ENCODE assay signal across 11 cellular contexts in genomic region chr12:123474493-123475255, GRCh38. TPM values are rescaled to one million over a fixed set of nuclear protein-coding genes. Genes with fewer than 3 reads are reported as not detected.
DNase-seq lines count a peak whose midpoint lies in the region; ATAC-seq lines count a peak whose summit lies in the region.
"Had no signal": no experiment of that assay in that cellular context is flagged by ENCODE, and none has a peak within 500 bp of the region (broad histone marks: within the 10 kb centered on the region; RNA-seq: fewer than 3 reads in every experiment).

No MANE protein-coding gene starts in this region.

- intact Hi-C loops in aorta (cut with DNase I): loop anchor here in 1 of 2 donors (10.0 kb wide), 1 partner anchor 80 kb away; no protein-coding TSS in a partner anchor

- no peak for ATAC-seq in aorta (ENCODE audit: low FRiP score)
- ATAC-seq in HG02973 (IDR thresholded peaks at IDR 0.05; ENCODE audit: unreplicated experiment): no peak

- H3K9me3 ChIP-seq in aorta (ENCODE audit: control insufficient read depth, low read length): no peaks in the 10 kb centered on the region

- peaks cover 4 to 8% of the 10 kb centered on the region in 2 donors for H3K36me3 ChIP-seq in aorta (ENCODE audit: control insufficient read depth in 1 of 2, insufficient read depth in 2 of 2, low read length in 1 of 2)

- H3K27ac ChIP-seq in angular gyrus (ENCODE audit: low read depth, low read length): peak overlapping the region; percentile 38
- H3K27ac ChIP-seq in aorta (ENCODE audit: low read depth in 1 of 2, low read length in 2 of 2): peak overlapping the region; percentile 72 to 79
- H3K27ac ChIP-seq: hepatocyte had no signal

- H3K4me3 ChIP-seq in aorta (ENCODE audit: low read length in 2 of 2): no peak overlapping the region
- H3K4me3 ChIP-seq: hepatocyte, smooth muscle cell had no signal

- H3K27ac Mint-ChIP-seq in activated naive CD4-positive, alpha-beta T cell treated with anti-CD3 and anti-CD28 coated beads, Interleukin-2, amount 10 ng/mL, durations not matched to agents 7 days and 5 days: peak overlapping the region; percentile 81

- peaks cover 24% of the 10 kb centered on the region for H3K4me1 Mint-ChIP-seq in activated naive CD4-positive, alpha-beta T cell treated with anti-CD3 and anti-CD28 coated beads, Interleukin-2, amount 10 ng/mL, durations not matched to agents 7 days and 5 days
- H3K4me1 Mint-ChIP-seq: CD14-positive monocyte had no signal

- DNase-seq in activated naive CD4-positive, alpha-beta T cell treated with anti-CD3 and anti-CD28 coated beads, Interleukin-2, amount 10 ng/mL, durations not matched to agents 7 days and 5 days: no peak
- DNase-seq in activated naive CD4-positive, alpha-beta T cell treated with Interleukin-2 at 50 U/mL for 16 hours: no peak
- peak; percentile 47 for DNase-seq in kidney tubule cell (ENCODE audit: low spot score)
- peak in 1 of 2 donors; percentile 12 for DNase-seq in aorta
- no peak for DNase-seq in CD1c-positive myeloid dendritic cell (ENCODE audit: extremely low spot score)
- DNase-seq in activated CD4-positive, alpha-beta T cell treated with anti-CD3 and anti-CD28 coated beads, Interleukin-2, amount 50 U/mL, for 48 hours: no peak

- no peaks in the 10 kb centered on the region for H3K9me3 Mint-ChIP-seq in activated naive CD4-positive, alpha-beta T cell treated with anti-CD3 and anti-CD28 coated beads, Interleukin-2, amount 10 ng/mL, durations not matched to agents 7 days and 5 days

- H3K36me3 Mint-ChIP-seq in activated naive CD4-positive, alpha-beta T cell treated with anti-CD3 and anti-CD28 coated beads, Interleukin-2, amount 10 ng/mL, durations not matched to agents 7 days and 5 days: peaks cover 12% of the 10 kb centered on the region

- no peaks in the 10 kb centered on the region for H3K27me3 Mint-ChIP-seq in activated naive CD4-positive, alpha-beta T cell treated with anti-CD3 and anti-CD28 coated beads, Interleukin-2, amount 10 ng/mL, durations not matched to agents 7 days and 5 days

- WGBS in aorta, 2 donors: 29 to 33% methylated on average over 13 of the region's 13 CpGs

- no peaks in the 10 kb centered on the region for H3K27me3 ChIP-seq in aorta (ENCODE audit: control insufficient read depth in 1 of 2, insufficient read depth in 2 of 2, low read length in 1 of 2)
- H3K27me3 ChIP-seq: hepatocyte had no signal

- peaks cover 0 to 5% of the 10 kb centered on the region in 2 donors for H3K4me1 ChIP-seq in aorta (ENCODE audit: control insufficient read depth in 1 of 2, insufficient read depth in 2 of 2, low read length in 2 of 2)

- H3K4me3 Mint-ChIP-seq in activated naive CD4-positive, alpha-beta T cell treated with anti-CD3 and anti-CD28 coated beads, Interleukin-2, amount 10 ng/mL, durations not matched to agents 7 days and 5 days: peak overlapping the region; percentile 30
- H3K4me3 Mint-ChIP-seq: CD14-positive monocyte had no signal

- CTCF ChIA-PET in activated naive CD4-positive, alpha-beta T cell treated with anti-CD3 and anti-CD28 coated beads, Interleukin-2, amount 10 ng/mL, durations not matched to agents 7 days and 5 days (lab: Charles Lee): interaction anchor here (0.6 kb wide), 1 partner anchor 107 kb away, joined by 3 read pairs; no protein-coding TSS in a partner anchor

RNA-seq across cellular contexts. Expression of gene SNRNP35, which starts 16.7 kb away (rescaled TPM):
- 10 to 100 TPM; 23.3 to 28.3 TPM for total RNA-seq in aorta
- polyA plus RNA-seq in aorta: 10 to 100 TPM; 35.7 to 72.7 TPM

RNA-seq across cellular contexts. Expression of gene RILPL2, which starts 38.2 kb away (rescaled TPM):
- total RNA-seq in aorta: 10 to 100 TPM; 12.6 to 13.7 TPM
- polyA plus RNA-seq in aorta: 10 to 100 TPM; 19.4 to 25.3 TPM

RNA-seq across cellular contexts. Expression of gene RILPL1, which starts 58.8 kb away (rescaled TPM):
- total RNA-seq in aorta: 10 to 100 TPM; 28.8 to 33.3 TPM
- 10 to 100 TPM; 18.4 to 50.4 TPM for polyA plus RNA-seq in aorta
- polyA plus RNA-seq: CD14-positive monocyte had no signal
